ENCODE assay signal across 1 cellular context in genomic region chrX:21373637-21374162, GRCh38.
TF ChIP-seq lines count a peak whose summit lies in the region.

No MANE protein-coding gene starts in this region.

TF ChIP-seq in H1, 55 proteins besides CTCF, POLR2A, EP300 and RAD21 (continued from another document):
- TF ChIP-seq SP1 (IDR thresholded peaks at IDR 0.05; ENCODE audit: low read depth, low read length): no peak
- TF ChIP-seq SAP30 (IDR thresholded peaks at IDR 0.05; ENCODE audit: insufficient read depth, insufficient replicate concordance, low read length): no peak
- TF ChIP-seq TAF1 (IDR thresholded peaks at IDR 0.05; ENCODE audit: low read depth, low read length): no peak
- no peak for TF ChIP-seq KDM4A (IDR thresholded peaks at IDR 0.05; ENCODE audit: low read depth, low read length, severe bottlenecking)
TF ChIP-seq in H1: peak in this region for 2.
